13 cellular contexts compared by ENCODE assay signal in genomic region chr19:42412223-42412622, GRCh38. TPM values are rescaled to one million over a fixed set of nuclear protein-coding genes. Genes with fewer than 3 reads are reported as not detected.
A peak's percentile ranks its signal among the peaks of the same experiment; 100 is the strongest.
DNase-seq lines count a peak whose midpoint lies in the region; ATAC-seq and TF ChIP-seq lines count a peak whose summit lies in the region.
"Had no signal": no experiment of that assay in that cellular context is flagged by ENCODE, and none has a peak within 500 bp of the region (broad histone marks: within the 10 kb centered on the region; RNA-seq: fewer than 3 reads in every experiment).

No MANE protein-coding gene starts in this region.

- no peaks in the 10 kb centered on the region for H3K4me1 Mint-ChIP-seq in activated T-helper 1 cell treated with anti-CD3 and anti-CD28 coated beads, Interleukin-12 subunit alpha, Interleukin-12 subunit beta, Interleukin-2, Interleukin-4 antibody, amounts not matched to agents 30 ng/mL and 10 ng/mL and 1 ng/mL, durations not matched to agents 14 hours and 24 hours and 36 hours (ENCODE audit: low read depth)

- TF ChIP-seq POLR2A in Peyer's patch (IDR thresholded peaks at IDR 0.05): no peak

- H3K4me3 Mint-ChIP-seq in activated T-helper 1 cell treated with anti-CD3 and anti-CD28 coated beads, Interleukin-12 subunit alpha, Interleukin-12 subunit beta, Interleukin-2, Interleukin-4 antibody, amounts not matched to agents 30 ng/mL and 10 ng/mL and 1 ng/mL, durations not matched to agents 14 hours and 24 hours and 36 hours: no peak overlapping the region

- peaks cover 4% of the 10 kb centered on the region for H3K36me3 Mint-ChIP-seq in activated T-helper 1 cell treated with anti-CD3 and anti-CD28 coated beads, Interleukin-12 subunit alpha, Interleukin-12 subunit beta, Interleukin-2, Interleukin-4 antibody, amounts not matched to agents 30 ng/mL and 10 ng/mL and 1 ng/mL, durations not matched to agents 14 hours and 24 hours and 36 hours (ENCODE audit: low read depth)

- H3K9me3 Mint-ChIP-seq in activated T-helper 1 cell treated with anti-CD3 and anti-CD28 coated beads, Interleukin-12 subunit alpha, Interleukin-12 subunit beta, Interleukin-2, Interleukin-4 antibody, amounts not matched to agents 30 ng/mL and 10 ng/mL and 1 ng/mL, durations not matched to agents 14 hours and 24 hours and 36 hours: no peaks in the 10 kb centered on the region
- H3K9me3 Mint-ChIP-seq: stimulated activated naive CD8-positive, alpha-beta T cell treated with anti-CD3 and anti-CD28 coated beads, Interleukin-15, amount 100 ng/mL, for 72 hours had no signal

- ATAC-seq in psoas muscle: peak; percentile 47 to 75 (median 72)
- ATAC-seq: stimulated activated naive CD8-positive, alpha-beta T cell treated with anti-CD3 and anti-CD28 coated beads, Interleukin-15, amount 100 ng/mL, for 72 hours had no signal

- in situ Hi-C loops in GM13976 (cut with MboI; ENCODE audit: low sequenced_read_pairs, unreplicated experiment) (no loop called here), brain microvascular endothelial cell (cut with HindIII; ENCODE audit: low pct_ligation_motif_present, low sequenced_read_pairs) (no loop called here), ACHN (cut with HindIII; ENCODE audit: low pct_ligation_motif_present, low pct_unique_long_range_greater_than_20kb, low sequenced_read_pairs) (no loop called here)

- H3K27me3 ChIP-seq in Peyer's patch: no peaks in the 10 kb centered on the region
- peaks cover 0 to 1% (median 0%) of the 10 kb centered on the region in 3 donors for H3K27me3 ChIP-seq in psoas muscle (ENCODE audit: insufficient read depth in 3 of 3, low read length in 2 of 3)
- H3K27me3 ChIP-seq in brain microvascular endothelial cell (replicated peaks): no peaks in the 10 kb centered on the region
- H3K27me3 ChIP-seq: cardiac muscle cell had no signal

- H3K4me1 ChIP-seq in Peyer's patch (no peaks in the 10 kb centered on the region), psoas muscle (no peaks in the 10 kb centered on the region)

- DNase-seq in GM13976 (ENCODE audit: low spot score): peak; percentile 11
- peak in 2 of 3 donors; percentile 62 to 73 for DNase-seq in Peyer's patch
- peak; percentile 58 to 94 (median 86) for DNase-seq in head of caudate nucleus
- peak in 1 of 2 donors; percentile 64 for DNase-seq in psoas muscle
- DNase-seq in brain microvascular endothelial cell: no peak
- no peak for DNase-seq in activated effector memory CD4-positive, alpha-beta T cell treated with Interleukin-2 at 50 U/mL for 16 hours
- no peak for DNase-seq in activated T-helper 1 cell treated with anti-CD3 and anti-CD28 coated beads, Interleukin-12 subunit alpha, Interleukin-12 subunit beta, Interleukin-2, Interleukin-4 antibody, amounts not matched to agents 30 ng/mL and 10 ng/mL and 1 ng/mL, durations not matched to agents 14 hours and 24 hours and 36 hours (ENCODE audit: low spot score)
- DNase-seq in ACHN: no peak
- DNase-seq: NCI-H2171; stimulated activated naive CD8-positive, alpha-beta T cell treated with anti-CD3 and anti-CD28 coated beads, Interleukin-15, amount 100 ng/mL, for 72 hours had no signal

- H3K4me3 ChIP-seq in Peyer's patch: no peak overlapping the region
- no peak overlapping the region for H3K4me3 ChIP-seq in psoas muscle
- H3K4me3 ChIP-seq in brain microvascular endothelial cell (ENCODE audit: low read depth, low read length): no peak overlapping the region
- H3K4me3 ChIP-seq: cardiac muscle cell had no signal

- H3K36me3 ChIP-seq in Peyer's patch: peaks cover 0 to 16% (median 0%) of the 10 kb centered on the region in 3 donors
- H3K36me3 ChIP-seq in psoas muscle (ENCODE audit: insufficient read depth in 1 of 2, low read depth in 1 of 2): peaks cover 0 to 8% of the 10 kb centered on the region in 2 donors
- no peaks in the 10 kb centered on the region for H3K36me3 ChIP-seq in brain microvascular endothelial cell (replicated peaks)
- H3K36me3 ChIP-seq: cardiac muscle cell had no signal

- no peak overlapping the region for H3K27ac Mint-ChIP-seq in activated T-helper 1 cell treated with anti-CD3 and anti-CD28 coated beads, Interleukin-12 subunit alpha, Interleukin-12 subunit beta, Interleukin-2, Interleukin-4 antibody, amounts not matched to agents 30 ng/mL and 10 ng/mL and 1 ng/mL, durations not matched to agents 14 hours and 24 hours and 36 hours

- H3K9me3 ChIP-seq in Peyer's patch (no peaks in the 10 kb centered on the region), psoas muscle (no peaks in the 10 kb centered on the region)

- no peaks in the 10 kb centered on the region for H3K27me3 Mint-ChIP-seq in activated T-helper 1 cell treated with anti-CD3 and anti-CD28 coated beads, Interleukin-12 subunit alpha, Interleukin-12 subunit beta, Interleukin-2, Interleukin-4 antibody, amounts not matched to agents 30 ng/mL and 10 ng/mL and 1 ng/mL, durations not matched to agents 14 hours and 24 hours and 36 hours (ENCODE audit: insufficient read depth)
- H3K27me3 Mint-ChIP-seq: stimulated activated naive CD8-positive, alpha-beta T cell treated with anti-CD3 and anti-CD28 coated beads, Interleukin-15, amount 100 ng/mL, for 72 hours had no signal

- TF ChIP-seq CTCF in GM13976 (IDR thresholded peaks at IDR 0.05; ENCODE audit: borderline replicate concordance, control extremely low read depth, extremely low read depth, insufficient read depth, missing control alignments) (no peak), Peyer's patch (IDR thresholded peaks at IDR 0.05) (no peak), psoas muscle (IDR thresholded peaks at IDR 0.05) (no peak), brain microvascular endothelial cell (IDR thresholded peaks at IDR 0.05; ENCODE audit: low read depth, low read length, missing control alignments) (no peak)

- intact Hi-C loops in head of caudate nucleus (cut with DNase I) (no loop called here), psoas muscle (cut with DNase I) (no loop called here)
- intact Hi-C loops in activated T-helper 1 cell treated with anti-CD3 and anti-CD28 coated beads, Interleukin-12 subunit alpha, Interleukin-12 subunit beta, Interleukin-2, Interleukin-4 antibody, amounts not matched to agents 30 ng/mL and 10 ng/mL and 1 ng/mL, durations not matched to agents 14 hours and 24 hours and 36 hours (cut with micrococcal nuclease): no loop called here

- 26 to 34% (median 32%) methylated on average over 7 of the region's 7 CpGs for WGBS in psoas muscle, 3 donors

- no peak overlapping the region for H3K27ac ChIP-seq in Peyer's patch
- H3K27ac ChIP-seq in psoas muscle: no peak overlapping the region
- H3K27ac ChIP-seq in brain microvascular endothelial cell: no peak overlapping the region
- H3K27ac ChIP-seq: cardiac muscle cell had no signal

RNA-seq across cellular contexts. Expression of gene LIPE, which starts 15.0 kb away (rescaled TPM):
- 10 to 100 TPM; 28.9 to 46.6 (median 34.8) TPM for total RNA-seq in Peyer's patch
- 10 to 100 TPM in 2 of 4 donors, 1 to 10 TPM in 2; 5.3 to 27.7 (median 10.5) TPM for total RNA-seq in psoas muscle
- polyA plus RNA-seq in psoas muscle: 10 to 100 TPM in 1 of 3 donors, 1 to 10 TPM in 2; 6.4 to 14.2 (median 9.3) TPM
- 32.8 and 38.5 TPM in 2 replicates for total RNA-seq in activated T-helper 1 cell treated with anti-CD3 and anti-CD28 coated beads, Interleukin-12 subunit alpha, Interleukin-12 subunit beta, Interleukin-2, Interleukin-4 antibody, amounts not matched to agents 30 ng/mL and 10 ng/mL and 1 ng/mL, durations not matched to agents 14 hours and 24 hours and 36 hours

RNA-seq across cellular contexts. Expression of gene CNFN, which starts 22.1 kb away (rescaled TPM):
- total RNA-seq in Peyer's patch (1 to 10 TPM in 1 of 4 donors, not detected in 3; 3.8 TPM), psoas muscle (not detected)
- 1 to 10 TPM in 1 of 3 donors, under 1 TPM in 2; 0.24 to 1.0 (median 0.84) TPM for polyA plus RNA-seq in psoas muscle
- total RNA-seq in activated T-helper 1 cell treated with anti-CD3 and anti-CD28 coated beads, Interleukin-12 subunit alpha, Interleukin-12 subunit beta, Interleukin-2, Interleukin-4 antibody, amounts not matched to agents 30 ng/mL and 10 ng/mL and 1 ng/mL, durations not matched to agents 14 hours and 24 hours and 36 hours: not detected in 2 replicates
- total RNA-seq: fibroblast of villous mesenchyme had no signal

RNA-seq across cellular contexts. Expression of gene CXCL17, which starts 30.5 kb away (rescaled TPM):
- total RNA-seq in Peyer's patch (not detected), psoas muscle (not detected)
- polyA plus RNA-seq in psoas muscle: under 1 TPM in 2 of 3 donors, not detected in 1; 0.05 to 0.11 TPM
- not detected in 2 replicates for total RNA-seq in activated T-helper 1 cell treated with anti-CD3 and anti-CD28 coated beads, Interleukin-12 subunit alpha, Interleukin-12 subunit beta, Interleukin-2, Interleukin-4 antibody, amounts not matched to agents 30 ng/mL and 10 ng/mL and 1 ng/mL, durations not matched to agents 14 hours and 24 hours and 36 hours
- total RNA-seq: cardiac muscle cell, fibroblast of villous mesenchyme, G401 had no signal

Comparison
In these comparisons a context has a peak if more than half of its experiments do, and no peak if none do; other contexts are left out.
1. DNase-seq: peak in GM13976 (single experiment), Peyer's patch (2 of 3) and head of caudate nucleus (42 of 42); none in brain microvascular endothelial cell (single experiment), activated effector memory CD4-positive, alpha-beta T cell treated with Interleukin-2 at 50 U/mL for 16 hours (single experiment), activated T-helper 1 cell treated with anti-CD3 and anti-CD28 coated beads, Interleukin-12 subunit alpha, Interleukin-12 subunit beta, Interleukin-2, Interleukin-4 antibody, amounts not matched to agents 30 ng/mL and 10 ng/mL and 1 ng/mL, durations not matched to agents 14 hours and 24 hours and 36 hours (single experiment) and ACHN (single experiment).